21 cellular contexts compared by ENCODE assay signal in the genomic region with DNA sequence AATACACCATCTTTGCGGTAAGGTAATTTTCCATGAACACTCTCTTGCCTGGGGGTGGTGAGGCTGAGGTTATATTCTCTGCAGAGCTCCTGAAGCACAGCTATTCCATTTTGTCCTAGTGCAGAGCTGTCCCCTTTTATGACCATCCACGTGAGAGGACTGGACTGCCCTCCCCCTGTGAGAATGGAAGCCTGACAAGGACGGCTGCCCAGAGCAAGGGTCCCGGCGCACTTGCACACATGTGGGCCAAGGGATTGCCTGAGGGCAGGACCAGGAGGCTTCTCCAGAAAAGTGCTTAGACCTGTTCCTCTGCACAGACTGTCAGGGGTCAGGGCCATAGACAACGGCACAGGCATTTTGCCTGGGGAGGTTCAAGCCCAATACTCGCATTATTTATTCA.
"Had no signal": no experiment of that assay in that cellular context is flagged by ENCODE, and none has a peak within 500 bp of the region (broad histone marks: within the 10 kb centered on the region; RNA-seq: fewer than 3 reads in every experiment).

No MANE protein-coding gene starts in this region.

- DNase-seq: activated CD4-positive, alpha-beta T cell treated with anti-CD3 and anti-CD28 coated beads, Interleukin-2, amount 10 ng/mL, durations not matched to agents 24 days and 14 days; activated CD8-positive, alpha-beta memory T cell treated with anti-CD3 and anti-CD28 coated beads, Interleukin-2, amount 10 ng/mL, durations not matched to agents 7 days and 5 days; activated CD8-positive, alpha-beta T cell treated with anti-CD3 and anti-CD28 coated beads for 36 hours; activated effector memory CD4-positive, alpha-beta T cell treated with anti-CD3 and anti-CD28 coated beads, Interleukin-2, amount 50 U/mL, for 16 hours; activated naive CD4-positive, alpha-beta T cell treated with anti-CD3 and anti-CD28 coated beads, Interleukin-2, amount 10 ng/mL, durations not matched to agents 7 days and 5 days; activated T-cell treated with anti-CD3 and anti-CD28 coated beads for 4 hours; body of pancreas; effector CD8-positive, alpha-beta T cell; erythroblast; foreskin keratinocyte; naive thymus-derived CD8-positive, alpha-beta T cell; posterior cingulate gyrus; stimulated activated CD4-positive, alpha-beta T cell treated with anti-CD3 and anti-CD28 coated beads, Interleukin-2, amount 100 ng/mL, for 48 hours; stimulated activated CD8-positive, alpha-beta memory T cell treated with anti-CD3 and anti-CD28 coated beads, Interleukin-4, amount 100 ng/mL, for 48 hours; stimulated activated naive B cell treated with anti-CD40 and anti-IgM and Interleukin-4, amounts not matched to agents 10 μg/mL and 1 μg/mL and 100 μg/mL, for 72 hours; T-helper 17 cell had no signal

- H3K9ac ChIP-seq: neural progenitor cell had no signal

- H3K27me3 ChIP-seq: body of pancreas, foreskin keratinocyte, neural progenitor cell had no signal

- H3K27ac ChIP-seq: foreskin keratinocyte, neural progenitor cell, thoracic aorta had no signal

- ATAC-seq: activated CD8-positive, alpha-beta memory T cell treated with anti-CD3 and anti-CD28 coated beads, Interleukin-2, amount 10 ng/mL, durations not matched to agents 7 days and 5 days; activated CD8-positive, alpha-beta T cell treated with anti-CD3 and anti-CD28 coated beads for 36 hours; body of pancreas; foreskin keratinocyte; left lobe of liver; naive thymus-derived CD8-positive, alpha-beta T cell; sciatic nerve; stimulated activated naive B cell treated with anti-CD40 and anti-IgM and Interleukin-4, amounts not matched to agents 10 μg/mL and 1 μg/mL and 100 μg/mL, for 72 hours; T-helper 17 cell had no signal

- H3K36me3 ChIP-seq: neural progenitor cell, thoracic aorta had no signal

- H3K9me3 ChIP-seq: body of pancreas, thoracic aorta had no signal

- H2AFZ ChIP-seq: neural progenitor cell had no signal

- H3K4me3 ChIP-seq: body of pancreas, lung, neural progenitor cell, thoracic aorta had no signal

- H3K4me2 ChIP-seq: neural progenitor cell had no signal
